26 cellular contexts compared by ENCODE assay signal in the genomic region with DNA sequence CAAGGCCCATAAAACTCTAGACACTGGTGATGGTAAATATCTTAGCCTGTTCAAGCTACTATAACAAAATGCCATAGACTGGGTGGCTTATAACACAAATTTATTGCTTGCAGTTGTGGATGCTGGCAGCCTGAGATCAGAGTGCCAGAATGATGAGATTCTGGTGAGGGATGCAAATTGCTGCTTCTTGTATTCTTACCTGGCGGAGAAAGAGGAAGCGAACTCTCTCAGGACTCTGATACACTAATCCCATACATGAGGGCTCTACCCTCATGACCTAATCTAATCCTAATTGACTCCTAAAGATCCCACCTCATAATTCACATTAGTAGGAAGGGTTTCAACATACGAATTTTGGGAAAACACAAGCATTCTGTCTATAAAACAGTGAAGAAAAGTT. TPM values are rescaled to one million over a fixed set of nuclear protein-coding genes. Genes with fewer than 3 reads are reported as not detected.
A peak's percentile ranks its signal among the peaks of the same experiment; 100 is the strongest.
DNase-seq lines count a peak whose midpoint lies in the region; FAIRE-seq and TF ChIP-seq lines count a peak whose summit lies in the region.
"Had no signal": no experiment of that assay in that cellular context is flagged by ENCODE, and none has a peak within 500 bp of the region (broad histone marks: within the 10 kb centered on the region; RNA-seq: fewer than 3 reads in every experiment).

No MANE protein-coding gene starts in this region.

- H3K9ac ChIP-seq in Karpas-422 (ENCODE audit: low read length) = no peak overlapping the region
- H3K9ac ChIP-seq in SK-N-SH = no peak overlapping the region
- H3K9ac ChIP-seq: BLaER1 had no signal

- CTCF ChIA-PET in SK-N-SH (lab: Yijun Ruan, JAX) = interaction anchor here (0.7 kb wide), 1 partner anchor 113 kb away, joined by 3 read pairs; no protein-coding TSS in a partner anchor

- H2AFZ ChIP-seq in Karpas-422 (ENCODE audit: low read length) (no peak overlapping the region), SK-N-SH (ENCODE audit: low read depth) (no peak overlapping the region)

- H4K20me1 ChIP-seq in Karpas-422 (ENCODE audit: insufficient read depth, low read depth, low read length) (no peaks in the 10 kb centered on the region), SK-N-SH (ENCODE audit: insufficient read depth) (no peaks in the 10 kb centered on the region)
- H4K20me1 ChIP-seq: BLaER1 had no signal

- H3K27me3 ChIP-seq in Karpas-422 (ENCODE audit: low read length) = no peaks in the 10 kb centered on the region
- no peaks in the 10 kb centered on the region for H3K27me3 ChIP-seq in stomach
- H3K27me3 ChIP-seq in SK-N-SH (ENCODE audit: insufficient read depth) = no peaks in the 10 kb centered on the region
- H3K27me3 ChIP-seq: BE2C, BLaER1 had no signal

- TF ChIP-seq EP300 in stomach (IDR thresholded peaks at IDR 0.05) = no peak
- no peak for TF ChIP-seq EP300 in SK-N-SH (IDR thresholded peaks at IDR 0.05; ENCODE audit: borderline replicate concordance in 1 of 2, low read depth in 1 of 2, low read length in 1 of 2)

- H3K4me3 ChIP-seq in Karpas-422 (ENCODE audit: low read length) (peak overlapping the region; percentile 7; the same call in 1 of the 2 replicates), stomach (no peak overlapping the region), SK-N-SH (ENCODE audit: low read depth in 2 of 2, low read length in 1 of 2) (no peak overlapping the region)
- H3K4me3 ChIP-seq: BLaER1 had no signal

- H3F3A ChIP-seq in SK-N-SH (replicated peaks; ENCODE audit: insufficient read depth) = no peaks in the 10 kb centered on the region

- POLR2A ChIA-PET in SK-N-SH (lab: Yijun Ruan, JAX) = no interaction called here

- TF ChIP-seq CTCF in stomach (IDR thresholded peaks at IDR 0.05) (no peak), progenitor cell of endocrine pancreas (IDR thresholded peaks at IDR 0.05; ENCODE audit: unreplicated experiment) (no peak), SK-N-SH (IDR thresholded peaks at IDR 0.05) (no peak)

- H3K79me2 ChIP-seq in Karpas-422 (ENCODE audit: low read length) (peaks cover 4% of the 10 kb centered on the region), SK-N-SH (ENCODE audit: insufficient read depth) (peaks cover 4% of the 10 kb centered on the region)

- no peak overlapping the region for H3K4me3 Mint-ChIP-seq in progenitor cell of endocrine pancreas (ENCODE audit: low read depth)
- H3K4me3 Mint-ChIP-seq: CD14-positive monocyte had no signal

- DNase-seq in GM12891 (ENCODE audit: insufficient read length, low spot score) (no peak), Karpas-422 (peak; percentile 85), RPMI8226 (peak; percentile 17), germinal center (ENCODE audit: low spot score) (peak; percentile 39), stomach (no peak), SKM-1 (lab: John Stamatoyannopoulos, UW; ENCODE audit: unreplicated experiment) (no peak), progenitor cell of endocrine pancreas (ENCODE audit: low spot score, unreplicated experiment) (no peak), SK-N-SH (no peak)
- DNase-seq: 8988T; ACHN; BE2C; C1 segment of cervical spinal cord; Caco-2; Calu3; CD4-positive, alpha-beta memory T cell; CD4-positive, CD25-positive, alpha-beta regulatory T cell; CD8-positive, alpha-beta memory T cell; DMS79 treated with DMSO at 0.1 percent for 48 hours; EL; GDM1 had no signal

- H3K4me1 Mint-ChIP-seq in progenitor cell of endocrine pancreas (ENCODE audit: low read depth) = no peaks in the 10 kb centered on the region

- WGBS in stomach, 5 donors = 81 to 91% (median 85%) methylated on average over 3 of the region's 3 CpGs
- WGBS in SK-N-SH (ENCODE audit: low lambda C conversion rate) = 57% methylated on average over 3 of the region's 3 CpGs

- H3K4me1 ChIP-seq in Karpas-422 (ENCODE audit: low read length) (peaks cover 20% of the 10 kb centered on the region), stomach (peaks cover 0 to 7% (median 4%) of the 10 kb centered on the region in 4 donors), SK-N-SH (ENCODE audit: control insufficient read depth in 1 of 2, insufficient read depth in 2 of 2, low read depth in 1 of 2, low read length in 1 of 2) (no peaks in the 10 kb centered on the region)
- H3K4me1 ChIP-seq: BLaER1, Caco-2 had no signal

- H3K9me3 ChIP-seq in Karpas-422 (ENCODE audit: low read length) (peaks cover 13% of the 10 kb centered on the region; the same call in 1 of the 2 replicates), stomach (peaks cover 0 to 5% (median 0%) of the 10 kb centered on the region in 4 donors), SK-N-SH (no peaks in the 10 kb centered on the region)
- H3K9me3 ChIP-seq: BE2C, Caco-2 had no signal

- no peaks in the 10 kb centered on the region for H3K36me3 Mint-ChIP-seq in progenitor cell of endocrine pancreas (ENCODE audit: insufficient read depth)
- H3K36me3 Mint-ChIP-seq: CD14-positive monocyte; CD4-positive, CD25-positive, alpha-beta regulatory T cell had no signal

- TF ChIP-seq RAD21 in SK-N-SH (IDR thresholded peaks at IDR 0.05; ENCODE audit: low read length) = no peak

- no peak for TF ChIP-seq POLR2A in GM12891 (IDR thresholded peaks at IDR 0.05; ENCODE audit: low read depth, low read length)
- no peak for TF ChIP-seq POLR2A in stomach (IDR thresholded peaks at IDR 0.05)

- intact Hi-C loops in stomach (cut with DNase I; ENCODE audit: low total_unique reads) = no loop called here

- no peak overlapping the region for H3K27ac Mint-ChIP-seq in progenitor cell of endocrine pancreas
- H3K27ac Mint-ChIP-seq: CD4-positive, alpha-beta memory T cell; CD4-positive, CD25-positive, alpha-beta regulatory T cell had no signal

- H3K27ac ChIP-seq in Karpas-422 (ENCODE audit: low read length) (peak overlapping the region; percentile 13), stomach (no peak overlapping the region), SK-N-SH (ENCODE audit: low read depth in 2 of 2, low read length in 1 of 2) (no peak overlapping the region)
- H3K27ac ChIP-seq: BLaER1 had no signal

- H3K9me2 ChIP-seq in Karpas-422 (replicated peaks; ENCODE audit: insufficient read depth, low read length) = no peaks in the 10 kb centered on the region
- H3K9me2 ChIP-seq in SK-N-SH = no peaks in the 10 kb centered on the region

- no peak for FAIRE-seq in GM12891 (lab: Jason Lieb, UNC)
- FAIRE-seq: A204.1, D721Med, GM12892, GM18507 had no signal

- peaks cover 6% of the 10 kb centered on the region for H3K27me3 Mint-ChIP-seq in progenitor cell of endocrine pancreas

- H3K4me2 ChIP-seq in Karpas-422 (ENCODE audit: low read depth, low read length, poor library complexity, severe bottlenecking) (peak overlapping the region; percentile 52), SK-N-SH (no peak overlapping the region)
- H3K4me2 ChIP-seq: BLaER1 had no signal

- H3K36me3 ChIP-seq in Karpas-422 (ENCODE audit: insufficient read depth, low read length) (no peaks in the 10 kb centered on the region), stomach (no peaks in the 10 kb centered on the region), SK-N-SH (replicated peaks in 1 of 2; ENCODE audit: control insufficient read depth in 1 of 2, insufficient read depth in 2 of 2, low read length in 1 of 2) (no peaks in the 10 kb centered on the region)
- H3K36me3 ChIP-seq: BE2C, BLaER1 had no signal

- peaks cover 12% of the 10 kb centered on the region for H3K9me3 Mint-ChIP-seq in progenitor cell of endocrine pancreas (ENCODE audit: low read depth)

TF ChIP-seq in GM12891, 5 proteins besides CTCF, POLR2A, EP300 and RAD21:
- TF ChIP-seq POU2F2 (IDR thresholded peaks at IDR 0.05; ENCODE audit: low read depth, low read length) (no peak), POLR2AphosphoS5 (IDR thresholded peaks at IDR 0.05; ENCODE audit: low read depth, low read length) (no peak), TAF1 (IDR thresholded peaks at IDR 0.05; ENCODE audit: low read depth, low read length) (no peak), PAX5 (IDR thresholded peaks at IDR 0.05; ENCODE audit: insufficient read depth, low read length, severe bottlenecking) (no peak), SPI1 (IDR thresholded peaks at IDR 0.05; ENCODE audit: low read depth, low read length) (peak; percentile 71)

TF ChIP-seq in SK-N-SH, 30 proteins besides CTCF, POLR2A, EP300 and RAD21 (continues in another document):
- no peak for TF ChIP-seq SMC3 (IDR thresholded peaks at IDR 0.05; ENCODE audit: low read depth, low read length)
- TF ChIP-seq MEF2A (IDR thresholded peaks at IDR 0.05; ENCODE audit: borderline replicate concordance, low read depth) = no peak
- TF ChIP-seq, protein P1, sequence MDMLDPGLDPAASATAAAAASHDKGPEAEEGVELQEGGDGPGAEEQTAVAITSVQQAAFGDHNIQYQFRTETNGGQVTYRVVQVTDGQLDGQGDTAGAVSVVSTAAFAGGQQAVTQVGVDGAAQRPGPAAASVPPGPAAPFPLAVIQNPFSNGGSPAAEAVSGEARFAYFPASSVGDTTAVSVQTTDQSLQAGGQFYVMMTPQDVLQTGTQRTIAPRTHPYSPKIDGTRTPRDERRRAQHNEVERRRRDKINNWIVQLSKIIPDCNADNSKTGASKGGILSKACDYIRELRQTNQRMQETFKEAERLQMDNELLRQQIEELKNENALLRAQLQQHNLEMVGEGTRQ (IDR thresholded peaks at IDR 0.05; ENCODE audit: borderline replicate concordance, low read depth, low read length) = no peak
- no peak for TF ChIP-seq TCF12 (IDR thresholded peaks at IDR 0.05)
- no peak for TF ChIP-seq JUND (IDR thresholded peaks at IDR 0.05)
- no peak for TF ChIP-seq CHD2 (IDR thresholded peaks at IDR 0.05; ENCODE audit: low read length, partially characterized antibody)
- TF ChIP-seq NFIC (IDR thresholded peaks at IDR 0.05; ENCODE audit: borderline replicate concordance) = no peak

RNA-seq across cellular contexts. Expression of a gene that starts 4.6 kb away (rescaled TPM):
- polyA plus RNA-seq in GM12891 (2012; ENCODE audit: low read depth, missing spikeins) = 13.7 TPM
- 32.2 and 32.9 TPM in 2 replicates for total RNA-seq in Karpas-422 (2014; rRNA removed; shearing (Covaris generic); ENCODE audit: low replicate concordance)
- total RNA-seq in stomach (10 to 100 TPM in 2 of 5 donors, 1 to 10 TPM in 1, under 1 TPM in 2; under 0.01 to 39.1 (median 8.3) TPM), progenitor cell of endocrine pancreas (8.4 and 9.5 TPM in 2 replicates)
- polyA plus RNA-seq in stomach (10 to 100 TPM; 11.3 to 12.8 (median 12.7) TPM), SK-N-SH (2012; rRNA removed) (10.7 and 13.7 TPM in 2 replicates)
- polyA plus RNA-seq in SK-N-SH (2012; cell fraction: cytosol; rRNA removed) = 18.3 and 27.7 TPM in 2 replicates
- 3.1 and 4.7 TPM in 2 replicates for polyA plus RNA-seq in SK-N-SH (2012; cell fraction: nucleus; rRNA removed)

RNA-seq across cellular contexts. Expression of a gene that starts 30.5 kb away (rescaled TPM):
- 11.5 TPM for polyA plus RNA-seq in GM12891 (2012; ENCODE audit: low read depth, missing spikeins)
- total RNA-seq in Karpas-422 (2014; rRNA removed; shearing (Covaris generic); ENCODE audit: low replicate concordance) = 39.2 and 42.9 TPM in 2 replicates
- total RNA-seq in stomach = 10 to 100 TPM; 14.5 to 93.7 (median 23.9) TPM
- 10 to 100 TPM; 16.2 to 26.4 (median 22.4) TPM for polyA plus RNA-seq in stomach
- total RNA-seq in progenitor cell of endocrine pancreas = 47.2 and 57.0 TPM in 2 replicates
- polyA plus RNA-seq in SK-N-SH (2012; rRNA removed) = 10.5 and 10.6 TPM in 2 replicates
- 13.5 and 17.8 TPM in 2 replicates for polyA plus RNA-seq in SK-N-SH (2012; cell fraction: cytosol; rRNA removed)
- polyA plus RNA-seq in SK-N-SH (2012; cell fraction: nucleus; rRNA removed) = 8.7 and 16.0 TPM in 2 replicates

Comparison
In these comparisons a context has a peak if more than half of its experiments do, and no peak if none do; other contexts are left out.
1. DNase-seq: peak in Karpas-422 (single experiment), RPMI8226 (single experiment) and germinal center (single experiment); none in GM12891 (single experiment), stomach (single experiment), SKM-1 (single experiment), progenitor cell of endocrine pancreas (single experiment) and SK-N-SH (single experiment).